ENCODE assay signal across 23 cellular contexts in the genomic region with DNA sequence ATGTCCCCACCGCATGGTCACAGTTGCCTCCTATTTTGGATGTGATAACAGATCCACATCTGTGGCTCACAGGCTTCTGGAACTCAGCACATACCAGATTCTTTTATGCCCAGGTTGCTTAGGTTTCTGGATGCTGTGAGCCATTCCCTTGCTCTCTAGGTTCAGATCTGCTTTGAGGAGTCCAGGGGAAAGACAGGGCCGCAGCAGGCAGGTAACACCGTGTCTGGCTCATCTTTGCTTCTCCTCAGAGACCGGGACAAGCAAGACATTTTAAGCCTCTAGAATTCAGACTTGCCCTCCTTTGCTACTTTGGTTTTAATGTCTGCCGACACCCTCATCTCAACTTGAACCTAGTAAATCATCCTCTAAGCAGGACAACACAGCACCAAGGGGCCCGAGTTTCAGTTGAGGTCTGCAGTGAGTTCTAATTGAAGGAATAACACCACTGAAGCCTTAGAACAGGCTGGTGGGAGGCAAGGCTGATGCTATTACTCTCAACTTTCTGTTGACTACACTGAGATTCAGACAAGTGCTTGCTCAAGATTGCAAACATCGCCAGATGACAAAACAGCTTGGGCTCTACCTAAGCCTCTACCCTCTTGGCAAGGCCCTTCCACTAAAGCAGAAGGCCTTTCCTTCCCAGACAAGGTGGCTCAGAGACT. TPM values are rescaled to one million over a fixed set of nuclear protein-coding genes. Genes with fewer than 3 reads are reported as not detected.
DNase-seq lines count a peak whose midpoint lies in the region; ATAC-seq and TF ChIP-seq lines count a peak whose summit lies in the region.
"Had no signal": no experiment of that assay in that cellular context is flagged by ENCODE, and none has a peak within 500 bp of the region (broad histone marks: within the 10 kb centered on the region; RNA-seq: fewer than 3 reads in every experiment).

No MANE protein-coding gene starts in this region.

- ATAC-seq in SK-N-SH treated with all-trans-retinoic acid at 6 μM for 48 hours, result peak; percentile 18; the same call in 2 of the 3 replicates
- ATAC-seq in esophagus mucosa, result no peak
- ATAC-seq: activated naive CD8-positive, alpha-beta T cell treated with anti-CD3 and anti-CD28 coated beads, Interleukin-2, amount 50 U/mL, for 24 hours; gastrocnemius medialis; naive thymus-derived CD8-positive, alpha-beta T cell had no signal

- no peak overlapping the region for H3K14ac ChIP-seq in neuronal stem cell (ENCODE audit: low read length)

- H3K36me3 ChIP-seq in Loucy (ENCODE audit: insufficient read depth, low read length) (no peaks in the 10 kb centered on the region), neuronal stem cell (replicated peaks in 1 of 2; ENCODE audit: control insufficient read depth in 2 of 2, insufficient read depth in 2 of 2, low read length in 2 of 2) (no peaks in the 10 kb centered on the region)
- H3K36me3 ChIP-seq: gastrocnemius medialis had no signal

- H2AFZ ChIP-seq in Loucy (ENCODE audit: low read length) (peak overlapping the region; percentile 86), neuronal stem cell (ENCODE audit: low read length) (peak overlapping the region; percentile 4)

- peak overlapping the region; percentile 59 for H2BK15ac ChIP-seq in neuronal stem cell (ENCODE audit: low read length)

- H3K4me1 ChIP-seq in Loucy (ENCODE audit: insufficient read depth, low read length, poor library complexity, severe bottlenecking) (peaks cover 3% of the 10 kb centered on the region), neuronal stem cell (ENCODE audit: control insufficient read depth in 2 of 2, insufficient read depth in 1 of 2, low read depth in 1 of 2, low read length in 2 of 2) (no peaks in the 10 kb centered on the region)
- H3K4me1 ChIP-seq: gastrocnemius medialis had no signal

- WGBS in neuronal stem cell (ENCODE audit: extremely low coverage in 2 of 2, insufficient read length in 2 of 2, insufficient replicate concordance in 1 of 2), 2 donors, result no CpG with 5 or more reads among the region's 7 CpGs

- DNase-seq in NCI-H82 (lab: John Stamatoyannopoulos, UW) (peak; percentile 33), NCI-H82 treated with DMSO at 0.1 percent for 48 hours (lab: John Stamatoyannopoulos, UW; ENCODE audit: unreplicated experiment) (no peak), neuronal stem cell (ENCODE audit: low spot score) (no peak), NCI-H2227 treated with DMSO at 0.1 percent for 48 hours (lab: John Stamatoyannopoulos, UW) (no peak), ecto neural progenitor cell (ENCODE audit: low spot score) (no peak)
- DNase-seq: 8988T; activated CD4-positive, alpha-beta T cell treated with anti-CD3 and anti-CD28 coated beads for 1 hour; activated gamma-delta T cell treated with Interleukin-2 at 50 U/mL for 16 hours; activated T-cell treated with anti-CD3 and anti-CD28 coated beads, Interleukin-2, amount 50 U/mL, for 24 hours; effector memory CD4-positive, alpha-beta T cell; gastrocnemius medialis; H7; immature natural killer cell; left lung; Right ventricle myocardium superior; stimulated activated CD4-positive, alpha-beta T cell treated with anti-CD3 and anti-CD28 coated beads, Interleukin-4, amount 100 ng/mL, for 1 hour had no signal

- H3K4me3 ChIP-seq in Loucy (ENCODE audit: low read length, poor library complexity, severe bottlenecking), result peak overlapping the region; percentile 43
- H3K4me3 ChIP-seq in neuronal stem cell (ENCODE audit: low read length in 2 of 2), result no peak overlapping the region
- H3K4me3 ChIP-seq: gastrocnemius medialis, left lung, suprapubic skin had no signal

- H2BK120ac ChIP-seq in neuronal stem cell (ENCODE audit: low read depth, low read length), result no peak overlapping the region

- no peak overlapping the region for H3K4ac ChIP-seq in neuronal stem cell (ENCODE audit: low read length)

- peak overlapping the region; percentile 17 for H3K9ac ChIP-seq in Loucy (ENCODE audit: low read depth, low read length, poor library complexity, severe bottlenecking)
- H3K9ac ChIP-seq in neuronal stem cell (ENCODE audit: low read depth, low read length, poor library complexity), result no peak overlapping the region

- H4K20me1 ChIP-seq in Loucy (ENCODE audit: insufficient read depth, low read length, poor library complexity, severe bottlenecking), result no peaks in the 10 kb centered on the region

- H3K9me3 ChIP-seq in Loucy (ENCODE audit: insufficient read depth, low read depth, low read length), result no peaks in the 10 kb centered on the region
- H3K9me3 ChIP-seq in neuronal stem cell (replicated peaks in 1 of 2; ENCODE audit: control insufficient read depth in 2 of 2, insufficient read depth in 1 of 2, low read depth in 1 of 2, low read length in 2 of 2), result no peaks in the 10 kb centered on the region
- H3K9me3 ChIP-seq: gastrocnemius medialis, left lung, suprapubic skin had no signal

- TF ChIP-seq CTCF in Loucy (conservative IDR thresholded peaks at IDR 0.05; ENCODE audit: low read length), result no peak

- no peak overlapping the region for H3K23ac ChIP-seq in neuronal stem cell (ENCODE audit: low read depth, low read length, poor library complexity)

- no peaks in the 10 kb centered on the region for H3K79me2 ChIP-seq in Loucy (ENCODE audit: insufficient read depth, low read length)

- no peaks in the 10 kb centered on the region for H3K79me1 ChIP-seq in neuronal stem cell (ENCODE audit: low read depth, low read length)

- H2BK12ac ChIP-seq in neuronal stem cell (ENCODE audit: low read length), result no peak overlapping the region

- H3K4me2 ChIP-seq in Loucy (ENCODE audit: low read depth, low read length, poor library complexity, severe bottlenecking) (peak overlapping the region; percentile 63), neuronal stem cell (ENCODE audit: insufficient read depth, low read length, poor library complexity, severe bottlenecking) (no peak overlapping the region)

- H2BK5ac ChIP-seq in neuronal stem cell (ENCODE audit: low read length), result no peak overlapping the region

- no peak overlapping the region for H4K91ac ChIP-seq in neuronal stem cell (ENCODE audit: low read depth, low read length, poor library complexity)

- H3K27ac ChIP-seq in neuronal stem cell (replicated peaks; ENCODE audit: low read length), result no peak overlapping the region
- H3K27ac ChIP-seq: gastrocnemius medialis, HL-60, left lung, suprapubic skin had no signal

- H4K8ac ChIP-seq in neuronal stem cell (ENCODE audit: low read depth, low read length), result no peak overlapping the region

- H3K9me2 ChIP-seq in Loucy (replicated peaks; ENCODE audit: low read depth, low read length), result no peaks in the 10 kb centered on the region

- H2AK5ac ChIP-seq in neuronal stem cell (ENCODE audit: low read depth, low read length), result no peak overlapping the region

- H3K18ac ChIP-seq in neuronal stem cell (ENCODE audit: low read length), result no peak overlapping the region

- no peaks in the 10 kb centered on the region for H3F3A ChIP-seq in Loucy (ENCODE audit: low read depth)

- H3K27me3 ChIP-seq in Loucy (ENCODE audit: insufficient read depth, low read length, poor library complexity, severe bottlenecking), result no peaks in the 10 kb centered on the region
- H3K27me3 ChIP-seq in neuronal stem cell (ENCODE audit: control insufficient read depth in 3 of 3, insufficient read depth in 3 of 3, low read depth in 1 of 3, low read length in 3 of 3), result peaks cover 0 to 5% (median 0%) of the 10 kb centered on the region in 3 experiments
- H3K27me3 ChIP-seq: gastrocnemius medialis, left lung, suprapubic skin had no signal

TF ChIP-seq in SK-N-SH treated with all-trans-retinoic acid at 6 μM for 48 hours, 23 proteins besides CTCF, POLR2A, EP300 and RAD21:
- TF ChIP-seq ZNF565 (CRISPR knock-in tag; conservative IDR thresholded peaks at IDR 0.05; ENCODE audit: low read depth) (no peak), ZFP30 (CRISPR knock-in tag; IDR thresholded peaks at IDR 0.05) (no peak), BACH2 (CRISPR knock-in tag; IDR thresholded peaks at IDR 0.05; ENCODE audit: borderline replicate concordance) (no peak)
- TF ChIP-seq, protein P1, sequence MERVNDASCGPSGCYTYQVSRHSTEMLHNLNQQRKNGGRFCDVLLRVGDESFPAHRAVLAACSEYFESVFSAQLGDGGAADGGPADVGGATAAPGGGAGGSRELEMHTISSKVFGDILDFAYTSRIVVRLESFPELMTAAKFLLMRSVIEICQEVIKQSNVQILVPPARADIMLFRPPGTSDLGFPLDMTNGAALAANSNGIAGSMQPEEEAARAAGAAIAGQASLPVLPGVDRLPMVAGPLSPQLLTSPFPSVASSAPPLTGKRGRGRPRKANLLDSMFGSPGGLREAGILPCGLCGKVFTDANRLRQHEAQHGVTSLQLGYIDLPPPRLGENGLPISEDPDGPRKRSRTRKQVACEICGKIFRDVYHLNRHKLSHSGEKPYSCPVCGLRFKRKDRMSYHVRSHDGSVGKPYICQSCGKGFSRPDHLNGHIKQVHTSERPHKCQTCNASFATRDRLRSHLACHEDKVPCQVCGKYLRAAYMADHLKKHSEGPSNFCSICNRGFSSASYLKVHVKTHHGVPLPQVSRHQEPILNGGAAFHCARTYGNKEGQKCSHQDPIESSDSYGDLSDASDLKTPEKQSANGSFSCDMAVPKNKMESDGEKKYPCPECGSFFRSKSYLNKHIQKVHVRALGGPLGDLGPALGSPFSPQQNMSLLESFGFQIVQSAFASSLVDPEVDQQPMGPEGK (CRISPR knock-in tag; IDR thresholded peaks at IDR 0.05; ENCODE audit: borderline replicate concordance), result no peak
TF ChIP-seq in SK-N-SH treated with all-trans-retinoic acid at 6 μM for 48 hours: peak in this region for 0.

RNA-seq across cellular contexts. Expression of a gene that starts 55.3 kb away (rescaled TPM):
- polyA plus RNA-seq in neuronal stem cell (2013, experiment 1 of 2), result 41.0 TPM
- 45.0 TPM for polyA plus RNA-seq in neuronal stem cell (2013, experiment 2 of 2)
- total RNA-seq in esophagus mucosa, result 92.9 TPM
